ENCODE assay signal across 17 cellular contexts in genomic region chr3:175398676-175399075, GRCh38.
"Had no signal": no experiment of that assay in that cellular context is flagged by ENCODE, and none has a peak within 500 bp of the region (broad histone marks: within the 10 kb centered on the region; RNA-seq: fewer than 3 reads in every experiment).

No MANE protein-coding gene starts in this region.

- H3K4me1 ChIP-seq: ascending aorta, colonic mucosa, esophagus muscularis mucosa, gastroesophageal sphincter, heart right ventricle had no signal

- H3K27me3 Mint-ChIP-seq: activated CD4-positive, alpha-beta T cell treated with anti-CD3 and anti-CD28 coated beads, Interleukin-2, amount 10 ng/mL, durations not matched to agents 7 days and 5 days; activated T-helper 17 cell treated with anti-CD3 and anti-CD28 coated beads, Interleukin-2, amount 50 U/mL, for 72 hours; naive thymus-derived CD4-positive, alpha-beta T cell; T-cell had no signal

- ATAC-seq: activated T-helper 17 cell treated with anti-CD3 and anti-CD28 coated beads, Interleukin-2, amount 50 U/mL, for 72 hours; gastroesophageal sphincter; heart right ventricle; left lobe of liver; mucosa of descending colon; naive thymus-derived CD4-positive, alpha-beta T cell; stimulated activated effector memory CD8-positive, alpha-beta T cell treated with anti-CD3 and anti-CD28 coated beads, Interleukin-12 subunit alpha, Interleukin-12 subunit beta, amount 100 ng/mL, for 72 hours; T-cell had no signal

- H3K36me3 Mint-ChIP-seq: naive thymus-derived CD4-positive, alpha-beta T cell; stimulated activated effector memory CD8-positive, alpha-beta T cell treated with anti-CD3 and anti-CD28 coated beads, Interleukin-12 subunit alpha, Interleukin-12 subunit beta, amount 100 ng/mL, for 72 hours; T-cell had no signal

- FAIRE-seq: pancreas had no signal

- DNase-seq: activated CD4-positive, alpha-beta T cell treated with anti-CD3 and anti-CD28 coated beads, Interleukin-2, amount 10 ng/mL, durations not matched to agents 7 days and 5 days; activated naive CD4-positive, alpha-beta T cell treated with Interleukin-2 at 50 U/mL for 16 hours; colonic mucosa; heart right ventricle; mucosa of descending colon; naive thymus-derived CD4-positive, alpha-beta T cell; pancreas; stimulated activated CD4-positive, alpha-beta T cell treated with anti-CD3 and anti-CD28 coated beads, Interleukin-12 subunit alpha, Interleukin-12 subunit beta, amount 100 ng/mL, for 4 hours; T-cell; T-helper 9 cell had no signal

- H3K36me3 ChIP-seq: ascending aorta, cardiac muscle cell, colonic mucosa, esophagus muscularis mucosa, gastroesophageal sphincter, heart right ventricle, pancreas had no signal

- H3K27me3 ChIP-seq: ascending aorta, cardiac muscle cell, colonic mucosa, esophagus muscularis mucosa, gastroesophageal sphincter, heart right ventricle, pancreas had no signal

- H3K4me3 Mint-ChIP-seq: activated CD4-positive, alpha-beta T cell treated with anti-CD3 and anti-CD28 coated beads, Interleukin-2, amount 10 ng/mL, durations not matched to agents 7 days and 5 days; activated T-helper 17 cell treated with anti-CD3 and anti-CD28 coated beads, Interleukin-2, amount 50 U/mL, for 72 hours; naive thymus-derived CD4-positive, alpha-beta T cell; stimulated activated effector memory CD8-positive, alpha-beta T cell treated with anti-CD3 and anti-CD28 coated beads, Interleukin-12 subunit alpha, Interleukin-12 subunit beta, amount 100 ng/mL, for 72 hours; T-cell had no signal

- H3K27ac ChIP-seq: ascending aorta, cardiac muscle cell, colonic mucosa, esophagus muscularis mucosa, gastroesophageal sphincter, heart right ventricle, pancreas had no signal

- H3K4me3 ChIP-seq: ascending aorta, cardiac muscle cell, colonic mucosa, esophagus muscularis mucosa, gastroesophageal sphincter, heart right ventricle, mucosa of descending colon, pancreas had no signal

- H3K27ac Mint-ChIP-seq: activated CD4-positive, alpha-beta T cell treated with anti-CD3 and anti-CD28 coated beads, Interleukin-2, amount 10 ng/mL, durations not matched to agents 7 days and 5 days; activated T-helper 17 cell treated with anti-CD3 and anti-CD28 coated beads, Interleukin-2, amount 50 U/mL, for 72 hours; naive thymus-derived CD4-positive, alpha-beta T cell; stimulated activated effector memory CD8-positive, alpha-beta T cell treated with anti-CD3 and anti-CD28 coated beads, Interleukin-12 subunit alpha, Interleukin-12 subunit beta, amount 100 ng/mL, for 72 hours; T-cell had no signal

- H3K4me1 Mint-ChIP-seq: activated CD4-positive, alpha-beta T cell treated with anti-CD3 and anti-CD28 coated beads, Interleukin-2, amount 10 ng/mL, durations not matched to agents 7 days and 5 days; activated T-helper 17 cell treated with anti-CD3 and anti-CD28 coated beads, Interleukin-2, amount 50 U/mL, for 72 hours; naive thymus-derived CD4-positive, alpha-beta T cell; stimulated activated effector memory CD8-positive, alpha-beta T cell treated with anti-CD3 and anti-CD28 coated beads, Interleukin-12 subunit alpha, Interleukin-12 subunit beta, amount 100 ng/mL, for 72 hours; T-cell had no signal

- H3K9me3 ChIP-seq: ascending aorta, colonic mucosa, esophagus muscularis mucosa, gastroesophageal sphincter, mucosa of descending colon, pancreas had no signal
